Comparison of ENCODE assay signal across 26 cellular contexts in the genomic region with DNA sequence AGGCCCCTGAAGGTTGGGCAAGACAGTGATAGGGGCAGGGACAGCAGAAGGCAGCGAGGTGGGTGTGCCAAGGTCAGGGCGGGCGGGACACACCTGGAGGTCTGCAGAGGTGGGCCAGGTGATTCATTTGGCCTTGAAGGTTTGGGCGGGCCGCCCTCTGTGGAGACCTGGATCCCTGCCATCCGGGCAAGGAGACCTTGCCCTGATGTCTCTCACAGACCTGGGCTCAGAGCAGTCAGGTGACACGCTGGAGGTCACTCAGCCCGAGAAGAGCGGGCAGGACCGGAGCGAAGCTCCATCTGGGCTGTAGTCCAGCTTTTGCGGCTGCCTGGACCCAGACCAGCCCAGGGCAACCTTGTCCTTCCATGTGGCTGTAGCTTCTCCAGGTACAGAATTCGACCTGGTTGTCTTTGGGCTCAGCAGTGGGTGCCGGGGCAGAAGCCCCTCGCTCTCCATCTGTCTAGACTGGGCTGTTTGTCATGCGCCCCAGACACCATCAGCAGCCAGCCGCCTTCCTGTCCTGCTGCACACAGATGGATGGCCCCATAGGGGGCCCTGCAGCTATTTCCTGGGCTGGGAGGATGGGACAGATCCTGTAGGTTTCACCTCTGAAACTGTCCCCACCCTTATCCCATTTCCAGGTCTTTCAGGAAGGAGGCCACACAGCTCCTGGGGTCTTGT. TPM values are rescaled to one million over a fixed set of nuclear protein-coding genes. Genes with fewer than 3 reads are reported as not detected.
DNase-seq lines count a peak whose midpoint lies in the region; ATAC-seq, FAIRE-seq and TF ChIP-seq lines count a peak whose summit lies in the region.
"Had no signal": no experiment of that assay in that cellular context is flagged by ENCODE, and none has a peak within 500 bp of the region (broad histone marks: within the 10 kb centered on the region; RNA-seq: fewer than 3 reads in every experiment).

No MANE protein-coding gene starts in this region.

- no peak overlapping the region for H3K9ac ChIP-seq in HepG2 (ENCODE audit: insufficient read depth, low read depth, low read length)

- no peak for TF ChIP-seq CTCF in right lobe of liver (IDR thresholded peaks at IDR 0.05)
- no peak for TF ChIP-seq CTCF in HepG2 (CRISPR knock-in tag; IDR thresholded peaks at IDR 0.05)
- TF ChIP-seq CTCF in WTC11 (IDR thresholded peaks at IDR 0.05): no peak
- TF ChIP-seq CTCF in left lung (IDR thresholded peaks at IDR 0.05): no peak

- no peaks in the 10 kb centered on the region for H3K4me1 ChIP-seq in right lobe of liver
- H3K4me1 ChIP-seq in HepG2 (ENCODE audit: insufficient read depth, low read length): no peaks in the 10 kb centered on the region
- H3K4me1 ChIP-seq in left lung: no peaks in the 10 kb centered on the region
- no peaks in the 10 kb centered on the region for H3K4me1 ChIP-seq in aorta (ENCODE audit: control insufficient read depth in 1 of 2, insufficient read depth in 2 of 2, low read length in 2 of 2)

- H3K4me3 Mint-ChIP-seq in WTC11: no peak overlapping the region
- H3K4me3 Mint-ChIP-seq: activated T-helper 1 cell treated with anti-CD3 and anti-CD28 coated beads, Interleukin-12 subunit alpha, Interleukin-12 subunit beta, Interleukin-2, Interleukin-4 antibody, amounts not matched to agents 30 ng/mL and 10 ng/mL and 1 ng/mL, durations not matched to agents 14 hours and 24 hours and 36 hours; nephron progenitor cell; stimulated activated naive CD8-positive, alpha-beta T cell treated with anti-CD3 and anti-CD28 coated beads, Interleukin-15, Interleukin-2, amounts not matched to agents 100 ng/mL and 50 ng/mL, for 24 hours had no signal

- H3K27me3 Mint-ChIP-seq in WTC11 (ENCODE audit: low read depth): no peaks in the 10 kb centered on the region; the same call in 1 of the 2 replicates

- no peak overlapping the region for H3K27ac Mint-ChIP-seq in WTC11
- H3K27ac Mint-ChIP-seq: activated T-helper 1 cell treated with anti-CD3 and anti-CD28 coated beads, Interleukin-12 subunit alpha, Interleukin-12 subunit beta, Interleukin-2, Interleukin-4 antibody, amounts not matched to agents 30 ng/mL and 10 ng/mL and 1 ng/mL, durations not matched to agents 14 hours and 24 hours and 36 hours; H9; nephron progenitor cell; progenitor cell of endocrine pancreas; stimulated activated naive CD8-positive, alpha-beta T cell treated with anti-CD3 and anti-CD28 coated beads, Interleukin-15, Interleukin-2, amounts not matched to agents 100 ng/mL and 50 ng/mL, for 24 hours had no signal

- no peak for TF ChIP-seq POLR2A in right lobe of liver (IDR thresholded peaks at IDR 0.05)
- no peak for TF ChIP-seq POLR2A in HepG2 (IDR thresholded peaks at IDR 0.05; ENCODE audit: insufficient read depth in 1 of 2, low read depth in 2 of 2, low read length in 2 of 2)

- H3K36me3 Mint-ChIP-seq in WTC11: no peaks in the 10 kb centered on the region; the same call in 1 of the 2 replicates

- H3K4me2 ChIP-seq in HepG2 (ENCODE audit: low read depth, low read length): no peak overlapping the region
- H3K4me2 ChIP-seq: smooth muscle cell had no signal

- no peak for FAIRE-seq in HepG2 (lab: Jason Lieb, UNC)
- FAIRE-seq: frontal cortex, HTR-8/SVneo, keratinocyte had no signal

- H4K20me1 ChIP-seq in HepG2 (ENCODE audit: insufficient read depth, low read length): no peaks in the 10 kb centered on the region

- CTCF ChIA-PET in HepG2 (lab: Yijun Ruan, JAX; ENCODE audit: low intra/inter-chr PET ratio, low total read pairs): no interaction called here
- CTCF ChIA-PET in WTC11 (lab: Charles Lee): interaction anchor here (1.1 to 2.0 kb wide), 10 partner anchors 9 to 178 kb away, joined by 3 to 13 read pairs (median 7); no protein-coding TSS in a partner anchor

- DNase-seq in right lobe of liver (peak in 2 of 3 donors; percentile 8 to 54), HepG2 (ENCODE audit: low spot score) (no peak), WTC11 (ENCODE audit: low spot score) (peak; percentile 38), left lung (peak; percentile 31 to 70), aorta (peak; percentile 21 to 66), NCI-H2081 treated with DMSO at 0.1 percent for 48 hours (lab: John Stamatoyannopoulos, UW) (no peak)
- DNase-seq in activated T-cell treated with anti-CD3 and anti-CD28 coated beads, Interleukin-2, amount 50 U/mL, for 1 hour: no peak
- DNase-seq: Kasumi-1; NCI-H1105; NCI-H2081; NCI-H510A; nephron progenitor cell; stimulated activated CD4-positive, alpha-beta T cell treated with anti-CD3 and anti-CD28 coated beads, Interleukin-4, amount 100 ng/mL, for 1 hour had no signal

- no peak overlapping the region for H2AFZ ChIP-seq in HepG2 (ENCODE audit: low read length)

- H3K36me3 ChIP-seq in right lobe of liver: no peaks in the 10 kb centered on the region
- no peaks in the 10 kb centered on the region for H3K36me3 ChIP-seq in HepG2 (replicated peaks in 1 of 2; ENCODE audit: control insufficient read depth in 1 of 2, insufficient read depth in 2 of 2, low read length in 2 of 2)
- H3K36me3 ChIP-seq in left lung: no peaks in the 10 kb centered on the region
- H3K36me3 ChIP-seq in aorta (ENCODE audit: control insufficient read depth in 1 of 2, insufficient read depth in 2 of 2, low read length in 1 of 2): no peaks in the 10 kb centered on the region
- H3K36me3 ChIP-seq: cardiac muscle cell, tibial nerve had no signal

- no CpG with 5 or more reads among the region's 17 CpGs for WGBS in right lobe of liver (ENCODE audit: insufficient coverage, low coverage, low lambda C conversion rate, missing lambda C conversion rate)
- WGBS in HepG2 (ENCODE audit: low lambda C conversion rate): 2% methylated on average over 7 of the region's 17 CpGs
- WGBS in aorta, 2 donors: 65 to 70% methylated on average over 17 of the region's 17 CpGs

- H3K4me1 Mint-ChIP-seq in WTC11: peaks cover 36% of the 10 kb centered on the region

- POLR2A ChIA-PET in HepG2 (lab: Yijun Ruan, JAX): no interaction called here
- POLR2A ChIA-PET in WTC11 (lab: Charles Lee): interaction anchor here (1.0 to 1.2 kb wide), 2 partner anchors 8 to 105 kb away, joined by 3 read pairs; no protein-coding TSS in a partner anchor

- peaks cover 10% of the 10 kb centered on the region for H3K9me3 Mint-ChIP-seq in WTC11
- H3K9me3 Mint-ChIP-seq: activated T-helper 1 cell treated with anti-CD3 and anti-CD28 coated beads, Interleukin-12 subunit alpha, Interleukin-12 subunit beta, Interleukin-2, Interleukin-4 antibody, amounts not matched to agents 30 ng/mL and 10 ng/mL and 1 ng/mL, durations not matched to agents 14 hours and 24 hours and 36 hours had no signal

- no peaks in the 10 kb centered on the region for H3K79me2 ChIP-seq in HepG2 (ENCODE audit: insufficient read depth, low read length)

- TF ChIP-seq EP300 in HepG2 (IDR thresholded peaks at IDR 0.05; ENCODE audit: low read depth in 2 of 2, low read length in 2 of 2): no peak
- no peak for TF ChIP-seq EP300 in HepG2 (CRISPR knock-in tag; IDR thresholded peaks at IDR 0.05; ENCODE audit: borderline replicate concordance)

- no peak for TF ChIP-seq RAD21 in HepG2 (CRISPR knock-in tag; IDR thresholded peaks at IDR 0.05)

- H3K27ac ChIP-seq in right lobe of liver: no peak overlapping the region
- no peak overlapping the region for H3K27ac ChIP-seq in HepG2 (ENCODE audit: extremely low read length, insufficient read depth, low read length)
- no peak overlapping the region for H3K27ac ChIP-seq in left lung
- no peak overlapping the region for H3K27ac ChIP-seq in aorta (ENCODE audit: low read depth in 1 of 2, low read length in 2 of 2)
- H3K27ac ChIP-seq: cardiac muscle cell, RWPE1, tibial nerve had no signal

- H3K27me3 ChIP-seq in right lobe of liver (no peaks in the 10 kb centered on the region), HepG2 (ENCODE audit: control insufficient read depth in 1 of 2, insufficient read depth in 2 of 2, low read length in 2 of 2) (peaks cover 5 to 39% of the 10 kb centered on the region in 2 experiments; a peak in 4 of 5 replicates), left lung (peaks cover 0 to 59% of the 10 kb centered on the region in 2 donors), aorta (ENCODE audit: control insufficient read depth in 1 of 2, insufficient read depth in 2 of 2, low read length in 1 of 2) (no peaks in the 10 kb centered on the region)

- intact Hi-C loops in right lobe of liver (cut with DNase I) (loop anchor here in 1 of 2 donors (10.0 kb wide), 1 partner anchor 181 kb away; no protein-coding TSS in a partner anchor), HepG2 (cut with micrococcal nuclease; ENCODE audit: unreplicated experiment) (loop anchor here (10.0 kb wide), 1 partner anchor 101 kb away; no protein-coding TSS in a partner anchor), left lung (cut with DNase I) (loop anchor here in 1 of 2 donors (5.0 kb wide), 1 partner anchor 178 kb away; no protein-coding TSS in a partner anchor), aorta (cut with DNase I) (loop anchor here (5.0 to 10.0 kb wide), 3 partner anchors 103 to 178 kb away; no protein-coding TSS in a partner anchor)

- H3K9me3 ChIP-seq in right lobe of liver: no peaks in the 10 kb centered on the region
- no peaks in the 10 kb centered on the region for H3K9me3 ChIP-seq in HepG2 (ENCODE audit: low read length)
- H3K9me3 ChIP-seq in left lung: peaks cover 0 to 10% of the 10 kb centered on the region in 2 donors
- no peaks in the 10 kb centered on the region for H3K9me3 ChIP-seq in aorta (ENCODE audit: control insufficient read depth, low read length)

- no peak overlapping the region for H3K4me3 ChIP-seq in right lobe of liver
- no peak overlapping the region for H3K4me3 ChIP-seq in HepG2 (replicated peaks in 1 of 3; ENCODE audit: insufficient read depth in 1 of 3, low read depth in 2 of 3, low read length in 3 of 3)
- H3K4me3 ChIP-seq in left lung: no peak overlapping the region
- H3K4me3 ChIP-seq in aorta (ENCODE audit: low read length in 2 of 2): no peak overlapping the region
- H3K4me3 ChIP-seq: cardiac muscle cell, smooth muscle cell, tibial nerve had no signal

- BruUV-seq in HepG2 (replicated peaks; lab: Mats Ljungman, UMichigan): no TSS peak

- in situ Hi-C loops in HepG2 (cut with HindIII; ENCODE audit: extremely low pct_ligation_motif_present, low pct_unique_long_range_greater_than_20kb): loop anchor here (10.0 kb wide), 2 partner anchors 111 to 181 kb away; no protein-coding TSS in a partner anchor

- ATAC-seq in right lobe of liver (peak in 2 of 4 donors; percentile 18 to 49), HepG2 (no peak), WTC11 (no peak), left lung (no peak), aorta (ENCODE audit: low FRiP score) (no peak), GM21619 (IDR thresholded peaks at IDR 0.05; ENCODE audit: unreplicated experiment) (no peak)

RNA-seq across cellular contexts. Expression of a gene that starts 3.1 kb away (rescaled TPM):
- not detected for total RNA-seq in right lobe of liver
- total RNA-seq in HepG2 (2016; rRNA removed; fragmentation: Illumina TruSeq; extraction: Trizol): not detected in 2 replicates
- not detected in 2 replicates for total RNA-seq in HepG2 (2016; cell fraction: cytosol; rRNA removed; fragmentation: Illumina TruSeq; extraction: Trizol; ENCODE audit: low read depth)
- total RNA-seq in HepG2 (2016; cell fraction: insoluble cytoplasmic fraction; rRNA removed; fragmentation: Illumina TruSeq; extraction: Trizol): not detected in 2 replicates
- total RNA-seq in HepG2 (2016; cell fraction: membrane; rRNA removed; fragmentation: Illumina TruSeq; extraction: Trizol): not detected in 2 replicates
- total RNA-seq in HepG2 (2016; cell fraction: nucleus; rRNA removed; fragmentation: Illumina TruSeq; extraction: Trizol): not detected in 2 replicates
- polyA plus RNA-seq in HepG2 (2011; rRNA removed): not detected in 2 replicates
- polyA plus RNA-seq in HepG2 (2011; cell fraction: cytosol; rRNA removed): not detected in 2 replicates
- not detected in 2 replicates for polyA plus RNA-seq in HepG2 (2011; cell fraction: nucleus; rRNA removed)
- polyA plus RNA-seq in HepG2 (2012): not detected in 2 replicates
- not detected in 2 replicates for polyA plus RNA-seq in HepG2 (2016; cell fraction: cytosol; fragmentation: Illumina TruSeq; extraction: Trizol; ENCODE audit: low read depth)
- not detected in 2 replicates for polyA plus RNA-seq in HepG2 (2016; cell fraction: insoluble cytoplasmic fraction; fragmentation: Illumina TruSeq; extraction: Trizol; ENCODE audit: low read depth)
- not detected in 2 replicates for polyA plus RNA-seq in HepG2 (2016; cell fraction: membrane; fragmentation: Illumina TruSeq; extraction: Trizol; ENCODE audit: low read depth)
- polyA plus RNA-seq in HepG2 (2016; cell fraction: nucleus; fragmentation: Illumina TruSeq; extraction: Trizol; ENCODE audit: insufficient read depth, low read depth): not detected in 2 replicates
- not detected in 2 replicates for polyA minus RNA-seq in HepG2 (2011; rRNA and poly(A)+ RNA removed; ENCODE audit: low replicate concordance)
- not detected in 2 replicates for polyA minus RNA-seq in HepG2 (2011; cell fraction: cytosol; rRNA and poly(A)+ RNA removed)
- polyA minus RNA-seq in HepG2 (2011; cell fraction: nucleus; rRNA and poly(A)+ RNA removed): not detected in 2 replicates
- not detected in 3 replicates for total RNA-seq in WTC11 (2021)
- not detected for total RNA-seq in left lung
- total RNA-seq in aorta: not detected
- not detected for polyA plus RNA-seq in aorta
- total RNA-seq: activated T-helper 1 cell treated with anti-CD3 and anti-CD28 coated beads, Interleukin-12 subunit alpha, Interleukin-12 subunit beta, Interleukin-2, Interleukin-4 antibody, amounts not matched to agents 30 ng/mL and 10 ng/mL and 1 ng/mL, durations not matched to agents 14 hours and 24 hours and 36 hours; cardiac muscle cell; frontal cortex; H9; progenitor cell of endocrine pancreas; smooth muscle cell; tibial nerve had no signal
- polyA plus RNA-seq: cardiac muscle cell, esophagus, keratinocyte, smooth muscle cell had no signal

RNA-seq across cellular contexts. Expression of a gene that starts 16.7 kb away (rescaled TPM):
- not detected for total RNA-seq in right lobe of liver
- not detected in 2 replicates for total RNA-seq in HepG2 (2016; rRNA removed; fragmentation: Illumina TruSeq; extraction: Trizol)
- not detected in 2 replicates for total RNA-seq in HepG2 (2016; cell fraction: cytosol; rRNA removed; fragmentation: Illumina TruSeq; extraction: Trizol; ENCODE audit: low read depth)
- total RNA-seq in HepG2 (2016; cell fraction: insoluble cytoplasmic fraction; rRNA removed; fragmentation: Illumina TruSeq; extraction: Trizol): not detected in 2 replicates
- total RNA-seq in HepG2 (2016; cell fraction: membrane; rRNA removed; fragmentation: Illumina TruSeq; extraction: Trizol): not detected in 2 replicates
- total RNA-seq in HepG2 (2016; cell fraction: nucleus; rRNA removed; fragmentation: Illumina TruSeq; extraction: Trizol): not detected in 2 replicates
- polyA plus RNA-seq in HepG2 (2011; rRNA removed): not detected in 2 replicates
- polyA plus RNA-seq in HepG2 (2011; cell fraction: cytosol; rRNA removed): not detected in 2 replicates
- polyA plus RNA-seq in HepG2 (2011; cell fraction: nucleus; rRNA removed): not detected in 2 replicates
- not detected in 2 replicates for polyA plus RNA-seq in HepG2 (2012)
- not detected in 2 replicates for polyA plus RNA-seq in HepG2 (2016; cell fraction: cytosol; fragmentation: Illumina TruSeq; extraction: Trizol; ENCODE audit: low read depth)
- not detected in 2 replicates for polyA plus RNA-seq in HepG2 (2016; cell fraction: insoluble cytoplasmic fraction; fragmentation: Illumina TruSeq; extraction: Trizol; ENCODE audit: low read depth)
- polyA plus RNA-seq in HepG2 (2016; cell fraction: membrane; fragmentation: Illumina TruSeq; extraction: Trizol; ENCODE audit: low read depth): not detected in 2 replicates
- polyA plus RNA-seq in HepG2 (2016; cell fraction: nucleus; fragmentation: Illumina TruSeq; extraction: Trizol; ENCODE audit: insufficient read depth, low read depth): not detected in 2 replicates
- polyA minus RNA-seq in HepG2 (2011; rRNA and poly(A)+ RNA removed; ENCODE audit: low replicate concordance): not detected in 2 replicates
- polyA minus RNA-seq in HepG2 (2011; cell fraction: cytosol; rRNA and poly(A)+ RNA removed): not detected in 2 replicates
- polyA minus RNA-seq in HepG2 (2011; cell fraction: nucleus; rRNA and poly(A)+ RNA removed): not detected in 2 replicates
- total RNA-seq in WTC11 (2021): not detected in 3 replicates
- under 1 TPM; 0.31 to 0.47 TPM for total RNA-seq in left lung
- not detected for total RNA-seq in aorta
- polyA plus RNA-seq in aorta: not detected
- total RNA-seq: activated T-helper 1 cell treated with anti-CD3 and anti-CD28 coated beads, Interleukin-12 subunit alpha, Interleukin-12 subunit beta, Interleukin-2, Interleukin-4 antibody, amounts not matched to agents 30 ng/mL and 10 ng/mL and 1 ng/mL, durations not matched to agents 14 hours and 24 hours and 36 hours; cardiac muscle cell; frontal cortex; H9; progenitor cell of endocrine pancreas; smooth muscle cell had no signal
- polyA plus RNA-seq: cardiac muscle cell, esophagus, keratinocyte, smooth muscle cell had no signal

RNA-seq across cellular contexts. Expression of a gene that starts 50.4 kb away (rescaled TPM):
- total RNA-seq in right lobe of liver (1 to 10 TPM; 2.2 to 6.3 (median 3.4) TPM), HepG2 (2016; rRNA removed; fragmentation: Illumina TruSeq; extraction: Trizol) (not detected in 2 replicates), WTC11 (2021) (13.1 to 17.7 TPM (median 14.8 TPM) in 3 replicates), left lung (10 to 100 TPM; 34.5 to 39.6 TPM), aorta (10 to 100 TPM; 64.1 to 69.1 TPM)
- total RNA-seq in HepG2 (2016; cell fraction: cytosol; rRNA removed; fragmentation: Illumina TruSeq; extraction: Trizol; ENCODE audit: low read depth): 0.26 TPM in 1 of 2 replicates, not detected in the other
- not detected in 2 replicates for total RNA-seq in HepG2 (2016; cell fraction: insoluble cytoplasmic fraction; rRNA removed; fragmentation: Illumina TruSeq; extraction: Trizol)
- not detected in 2 replicates for total RNA-seq in HepG2 (2016; cell fraction: membrane; rRNA removed; fragmentation: Illumina TruSeq; extraction: Trizol)
- total RNA-seq in HepG2 (2016; cell fraction: nucleus; rRNA removed; fragmentation: Illumina TruSeq; extraction: Trizol): not detected in 2 replicates
- polyA plus RNA-seq in HepG2 (2011; rRNA removed) (not detected in 2 replicates), aorta (10 to 100 TPM; 11.9 to 48.4 TPM)
- polyA plus RNA-seq in HepG2 (2011; cell fraction: cytosol; rRNA removed): not detected in 2 replicates
- polyA plus RNA-seq in HepG2 (2011; cell fraction: nucleus; rRNA removed): 0.34 TPM in 1 of 2 replicates, not detected in the other
- polyA plus RNA-seq in HepG2 (2012): not detected in 2 replicates
- not detected in 2 replicates for polyA plus RNA-seq in HepG2 (2016; cell fraction: cytosol; fragmentation: Illumina TruSeq; extraction: Trizol; ENCODE audit: low read depth)
- polyA plus RNA-seq in HepG2 (2016; cell fraction: insoluble cytoplasmic fraction; fragmentation: Illumina TruSeq; extraction: Trizol; ENCODE audit: low read depth): not detected in 2 replicates
- polyA plus RNA-seq in HepG2 (2016; cell fraction: membrane; fragmentation: Illumina TruSeq; extraction: Trizol; ENCODE audit: low read depth): not detected in 2 replicates
- not detected in 2 replicates for polyA plus RNA-seq in HepG2 (2016; cell fraction: nucleus; fragmentation: Illumina TruSeq; extraction: Trizol; ENCODE audit: insufficient read depth, low read depth)
- polyA minus RNA-seq in HepG2 (2011; rRNA and poly(A)+ RNA removed; ENCODE audit: low replicate concordance): 41.3 TPM in 1 of 2 replicates, not detected in the other
- polyA minus RNA-seq in HepG2 (2011; cell fraction: cytosol; rRNA and poly(A)+ RNA removed): 0.40 and 0.97 TPM in 2 replicates
- not detected in 2 replicates for polyA minus RNA-seq in HepG2 (2011; cell fraction: nucleus; rRNA and poly(A)+ RNA removed)

Comparison
In these comparisons a context has a peak if more than half of its experiments do, and no peak if none do; other contexts are left out.
1. DNase-seq: peak in right lobe of liver (2 of 3), WTC11 (single experiment), left lung (2 of 2) and aorta (2 of 2); none in HepG2 (single experiment), NCI-H2081 treated with DMSO at 0.1 percent for 48 hours (single experiment) and activated T-cell treated with anti-CD3 and anti-CD28 coated beads, Interleukin-2, amount 50 U/mL, for 1 hour (single experiment).